Comparison of ENCODE assay signal across 2 cellular contexts in genomic region chr10:78025685-78026364, GRCh38.
TF ChIP-seq lines count a peak whose summit lies in the region.

No MANE protein-coding gene starts in this region.

TF ChIP-seq in SK-N-SH, 30 proteins besides CTCF, POLR2A, EP300 and RAD21 (continued from another document):
- TF ChIP-seq TEAD4 (IDR thresholded peaks at IDR 0.05; ENCODE audit: borderline replicate concordance, insufficient read depth) (peak; percentile 25; the same call in 1 of the 2 replicates), MEF2A (IDR thresholded peaks at IDR 0.05; ENCODE audit: borderline replicate concordance, low read depth) (peak; percentile 6; the same call in 1 of the 2 replicates), EZH2phosphoT487 (IDR thresholded peaks at IDR 0.05; ENCODE audit: borderline replicate concordance, low read depth) (no peak), RXRA (IDR thresholded peaks at IDR 0.05; ENCODE audit: borderline replicate concordance, low read depth) (no peak; the same call in 1 of the 2 replicates), POLR2AphosphoS5 (IDR thresholded peaks at IDR 0.05; ENCODE audit: low read depth, low read length) (no peak), JUND (IDR thresholded peaks at IDR 0.05) (peak; percentile 73), FOSL2 (IDR thresholded peaks at IDR 0.05; ENCODE audit: borderline replicate concordance, low read depth) (peak; percentile 91), NFIC (IDR thresholded peaks at IDR 0.05; ENCODE audit: borderline replicate concordance) (peak; percentile 77; the same call in 1 of the 2 replicates), TCF12 (IDR thresholded peaks at IDR 0.05) (peak; percentile 73)
- TF ChIP-seq, protein P1, sequence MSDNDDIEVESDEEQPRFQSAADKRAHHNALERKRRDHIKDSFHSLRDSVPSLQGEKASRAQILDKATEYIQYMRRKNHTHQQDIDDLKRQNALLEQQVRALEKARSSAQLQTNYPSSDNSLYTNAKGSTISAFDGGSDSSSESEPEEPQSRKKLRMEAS (IDR thresholded peaks at IDR 0.05; ENCODE audit: low read depth) = peak; percentile 67; the same call in 1 of the 2 replicates
- TF ChIP-seq, protein P2, sequence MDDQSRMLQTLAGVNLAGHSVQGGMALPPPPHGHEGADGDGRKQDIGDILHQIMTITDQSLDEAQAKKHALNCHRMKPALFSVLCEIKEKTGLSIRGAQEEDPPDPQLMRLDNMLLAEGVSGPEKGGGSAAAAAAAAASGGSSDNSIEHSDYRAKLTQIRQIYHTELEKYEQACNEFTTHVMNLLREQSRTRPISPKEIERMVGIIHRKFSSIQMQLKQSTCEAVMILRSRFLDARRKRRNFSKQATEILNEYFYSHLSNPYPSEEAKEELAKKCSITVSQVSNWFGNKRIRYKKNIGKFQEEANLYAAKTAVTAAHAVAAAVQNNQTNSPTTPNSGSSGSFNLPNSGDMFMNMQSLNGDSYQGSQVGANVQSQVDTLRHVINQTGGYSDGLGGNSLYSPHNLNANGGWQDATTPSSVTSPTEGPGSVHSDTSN (IDR thresholded peaks at IDR 0.05) = peak; percentile 37; the same call in 1 of the 2 replicates

TF ChIP-seq in GM12891, 5 proteins besides CTCF, POLR2A, EP300 and RAD21:
- no peak for TF ChIP-seq TAF1 (IDR thresholded peaks at IDR 0.05; ENCODE audit: low read depth, low read length)
- TF ChIP-seq SPI1 (IDR thresholded peaks at IDR 0.05; ENCODE audit: low read depth, low read length) = no peak
- no peak for TF ChIP-seq PAX5 (IDR thresholded peaks at IDR 0.05; ENCODE audit: insufficient read depth, low read length, severe bottlenecking)
- no peak for TF ChIP-seq POU2F2 (IDR thresholded peaks at IDR 0.05; ENCODE audit: low read depth, low read length)
- no peak for TF ChIP-seq POLR2AphosphoS5 (IDR thresholded peaks at IDR 0.05; ENCODE audit: low read depth, low read length)
